22 cellular contexts compared by ENCODE assay signal in the genomic region with DNA sequence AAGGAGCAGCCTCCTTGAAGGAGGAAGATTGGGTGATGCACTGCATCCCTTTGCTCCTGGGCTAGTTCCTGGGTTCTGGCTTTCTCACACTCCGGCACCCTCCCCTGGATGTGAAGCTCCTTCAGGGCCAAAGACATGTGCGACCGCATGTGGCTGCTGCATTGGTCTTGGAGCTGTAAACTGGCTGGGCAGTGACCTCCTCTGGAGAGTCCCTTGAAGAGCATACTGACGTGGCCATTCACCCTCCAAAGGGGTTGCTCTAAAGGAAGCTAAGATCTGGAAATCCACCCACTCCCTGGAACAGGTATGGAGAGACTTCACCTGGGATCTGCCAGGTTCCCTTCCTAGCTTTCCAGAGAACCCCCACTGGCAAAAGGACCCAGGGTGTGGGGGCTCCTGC.
A peak's percentile ranks its signal among the peaks of the same experiment; 100 is the strongest.
DNase-seq lines count a peak whose midpoint lies in the region; ATAC-seq and TF ChIP-seq lines count a peak whose summit lies in the region.
"Had no signal": no experiment of that assay in that cellular context is flagged by ENCODE, and none has a peak within 500 bp of the region (broad histone marks: within the 10 kb centered on the region; RNA-seq: fewer than 3 reads in every experiment).

No MANE protein-coding gene starts in this region.

- H4K5ac ChIP-seq in mesendoderm (ENCODE audit: low read length), result no peak overlapping the region

- no peak overlapping the region for H2BK15ac ChIP-seq in mesendoderm (replicated peaks; ENCODE audit: low read depth)

- H2BK5ac ChIP-seq in mesendoderm (ENCODE audit: low read length), result no peak overlapping the region

- no peak overlapping the region for H2BK120ac ChIP-seq in mesendoderm (ENCODE audit: low read depth, low read length)

- H3K79me1 ChIP-seq in mesendoderm (ENCODE audit: low read length), result no peaks in the 10 kb centered on the region

- H3K4ac ChIP-seq in mesendoderm (ENCODE audit: low read depth, low read length), result no peak overlapping the region

- ATAC-seq in GM21526 (IDR thresholded peaks at IDR 0.05; ENCODE audit: low FRiP score, unreplicated experiment), result no peak
- no peak for ATAC-seq in HG02610 (IDR thresholded peaks at IDR 0.05; ENCODE audit: unreplicated experiment)
- ATAC-seq: activated CD4-positive, CD25-positive, alpha-beta regulatory T cell treated with anti-CD3 and anti-CD28 coated beads, Interleukin-2, amount 50 U/mL, for 24 hours; left ventricle myocardium superior; mucosa of descending colon had no signal

- H3K4me2 ChIP-seq in mesendoderm (ENCODE audit: low read length), result no peak overlapping the region
- H3K4me2 ChIP-seq: neural progenitor cell had no signal

- H4K8ac ChIP-seq in mesendoderm (ENCODE audit: low read depth, low read length), result no peak overlapping the region

- no peaks in the 10 kb centered on the region for H3K4me1 ChIP-seq in mesendoderm (ENCODE audit: control insufficient read depth, low read depth, low read length)
- H3K4me1 ChIP-seq: breast epithelium, heart right ventricle, neural progenitor cell, sigmoid colon had no signal

- no peak overlapping the region for H3K27ac ChIP-seq in mesendoderm (ENCODE audit: low read depth, low read length)
- H3K27ac ChIP-seq: breast epithelium, coronary artery, heart right ventricle, neural progenitor cell, sigmoid colon had no signal

- WGBS in mesendoderm (ENCODE audit: extremely low coverage, insufficient coverage, low lambda C conversion rate), result no CpG with 5 or more reads among the region's 4 CpGs

- no peak overlapping the region for H3K9ac ChIP-seq in mesendoderm (ENCODE audit: low read length)
- H3K9ac ChIP-seq: neural progenitor cell had no signal

- no peaks in the 10 kb centered on the region for H3K79me2 ChIP-seq in mesendoderm (ENCODE audit: control insufficient read depth, insufficient read depth, low read length)

- no peak overlapping the region for H3K23ac ChIP-seq in mesendoderm (ENCODE audit: low read length)

- H3K56ac ChIP-seq in mesendoderm (ENCODE audit: low read length), result no peak overlapping the region

- TF ChIP-seq CTCF in GM12865 (IDR thresholded peaks at IDR 0.05; ENCODE audit: insufficient read depth, low read depth, low read length, missing control alignments), result no peak

- no peak overlapping the region for H3K4me3 ChIP-seq in GM12865 (ENCODE audit: low read depth, low read length)
- H3K4me3 ChIP-seq in mesendoderm (ENCODE audit: low read length), result no peak overlapping the region
- H3K4me3 ChIP-seq: breast epithelium, coronary artery, heart right ventricle, mucosa of descending colon, neural progenitor cell, sigmoid colon had no signal

- no peaks in the 10 kb centered on the region for H3K36me3 ChIP-seq in mesendoderm (ENCODE audit: control insufficient read depth, insufficient read depth, low read length)
- H3K36me3 ChIP-seq: breast epithelium, heart right ventricle, neural progenitor cell, sigmoid colon had no signal

- peak; percentile 36 for DNase-seq in GM12865 (ENCODE audit: low read depth)
- DNase-seq in NCI-H69 (lab: John Stamatoyannopoulos, UW), result peak; percentile 20
- DNase-seq in dermis blood vessel endothelial cell, result peak; percentile 4
- DNase-seq in mesendoderm, result peak; percentile 65
- DNase-seq in HUDEP-2 (lab: John Stamatoyannopoulos, UW; ENCODE audit: unreplicated experiment in 76 of 76), result no peak
- DNase-seq: activated naive CD4-positive, alpha-beta T cell treated with Interleukin-2 at 50 U/mL for 16 hours; activated T-cell treated with anti-CD3 and anti-CD28 coated beads, Interleukin-2, amount 50 U/mL, for 1 hour; heart right ventricle; left ventricle myocardium superior; mucosa of descending colon; NCI-H1417 treated with DMSO at 0.1 percent for 48 hours; NCI-H2107; NCI-H446 treated with DMSO at 0.1 percent for 48 hours; sigmoid colon; substantia nigra; T-helper 9 cell had no signal

- no peaks in the 10 kb centered on the region for H3K27me3 ChIP-seq in mesendoderm (ENCODE audit: insufficient read depth, low read length, poor library complexity)
- H3K27me3 ChIP-seq: breast epithelium, heart right ventricle, neural progenitor cell, sigmoid colon had no signal

- H3K18ac ChIP-seq in mesendoderm (ENCODE audit: low read length), result no peak overlapping the region

- H2AK5ac ChIP-seq in mesendoderm (ENCODE audit: low read length), result no peak overlapping the region

Comparison
In these comparisons a context has a peak if more than half of its experiments do, and no peak if none do; other contexts are left out.
1. DNase-seq: peak in GM12865 (single experiment), NCI-H69 (single experiment), dermis blood vessel endothelial cell (single experiment) and mesendoderm (single experiment); none in HUDEP-2 (0 of 76).